In the genomic region with DNA sequence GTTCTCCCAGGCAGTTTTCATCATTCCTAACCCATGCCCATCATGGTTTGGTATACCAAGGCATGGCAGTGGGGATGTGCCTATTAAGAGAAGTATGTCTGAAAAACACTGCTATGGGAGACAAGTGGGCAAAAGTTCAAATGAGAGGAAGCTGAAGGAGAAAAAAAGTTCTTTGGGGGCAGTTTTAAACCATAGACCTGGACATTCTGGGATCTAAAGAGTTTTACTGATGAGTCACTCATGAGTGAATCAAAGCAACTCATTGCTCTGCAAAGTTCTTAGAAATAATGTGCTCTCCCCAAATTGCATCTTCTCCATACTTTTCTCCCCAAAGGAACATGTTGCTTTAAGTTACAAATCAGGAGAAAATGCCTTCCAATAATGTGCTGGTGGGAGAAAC, we compare ENCODE assay signal across 19 cellular contexts.
DNase-seq lines count a peak whose midpoint lies in the region; FAIRE-seq and TF ChIP-seq lines count a peak whose summit lies in the region.
"Had no signal": no experiment of that assay in that cellular context is flagged by ENCODE, and none has a peak within 500 bp of the region (broad histone marks: within the 10 kb centered on the region; RNA-seq: fewer than 3 reads in every experiment).

No MANE protein-coding gene starts in this region.

- H3K4me3 ChIP-seq in astrocyte of the spinal cord (ENCODE audit: low read depth, low read length): no peak overlapping the region
- H3K4me3 ChIP-seq: GM12878, GM23338 had no signal

- H3K4me1 Mint-ChIP-seq in chondrocyte (ENCODE audit: low read depth) (no peaks in the 10 kb centered on the region), immature natural killer cell (no peaks in the 10 kb centered on the region)
- H3K4me1 Mint-ChIP-seq: CD4-positive, alpha-beta memory T cell; GM23338; IgD-negative memory B cell had no signal

- no peak for TF ChIP-seq CTCF in astrocyte of the spinal cord (IDR thresholded peaks at IDR 0.05; ENCODE audit: low read depth, low read length)
- no peak for TF ChIP-seq CTCF in chondrocyte (IDR thresholded peaks at IDR 0.05)

- in situ Hi-C loops in astrocyte of the spinal cord (cut with HindIII; ENCODE audit: low sequenced_read_pairs): no loop called here

- H3K9me3 Mint-ChIP-seq in chondrocyte (ENCODE audit: low read depth) (peaks cover 19% of the 10 kb centered on the region), immature natural killer cell (peaks cover 12 to 63% (median 26%) of the 10 kb centered on the region in 6 donors)

- DNase-seq in EL (peak; percentile 57), RKO (ENCODE audit: low spot score) (peak; percentile 28), astrocyte of the spinal cord (ENCODE audit: low read depth, low spot score) (peak; percentile 13), urothelium cell line (ENCODE audit: low spot score) (peak; percentile 6), chondrocyte (ENCODE audit: low spot score) (no peak), immature natural killer cell (no peak), NCI-H524 treated with DMSO at 0.1 percent for 48 hours (lab: John Stamatoyannopoulos, UW) (no peak)
- DNase-seq: BE2C; CD4-positive, alpha-beta memory T cell; COR-L47; DMS153; DND-41; H7 had no signal

- H3K36me3 Mint-ChIP-seq in chondrocyte (ENCODE audit: low read depth) (no peaks in the 10 kb centered on the region), immature natural killer cell (peaks cover 4 to 10% (median 5%) of the 10 kb centered on the region in 3 donors)

- H3K27ac Mint-ChIP-seq in chondrocyte (ENCODE audit: unreplicated experiment) (no peak overlapping the region), immature natural killer cell (no peak overlapping the region)
- H3K27ac Mint-ChIP-seq: CD4-positive, alpha-beta memory T cell; GM23338; IgD-negative memory B cell had no signal

- peaks cover 6% of the 10 kb centered on the region for H3K27me3 Mint-ChIP-seq in chondrocyte (ENCODE audit: low read depth)
- peaks cover 0 to 3% (median 1%) of the 10 kb centered on the region in 3 donors for H3K27me3 Mint-ChIP-seq in immature natural killer cell (ENCODE audit: low read depth in 3 of 3)
- H3K27me3 Mint-ChIP-seq: CD4-positive, alpha-beta memory T cell; IgD-negative memory B cell had no signal

- H3K4me3 Mint-ChIP-seq in chondrocyte (ENCODE audit: unreplicated experiment) (no peak overlapping the region), immature natural killer cell (no peak overlapping the region)
- H3K4me3 Mint-ChIP-seq: CD4-positive, alpha-beta memory T cell; GM23338; IgD-negative memory B cell had no signal

- FAIRE-seq in urothelium cell line (lab: Jason Lieb, UNC): no peak
- FAIRE-seq: A204.1, D721Med, GM12878, GM18507 had no signal

Comparison
In these comparisons a context has a peak if more than half of its experiments do, and no peak if none do; other contexts are left out.
1. DNase-seq: peak in EL (single experiment), RKO (single experiment), astrocyte of the spinal cord (single experiment) and urothelium cell line (single experiment); none in chondrocyte (single experiment), immature natural killer cell (0 of 3) and NCI-H524 treated with DMSO at 0.1 percent for 48 hours (single experiment).